ENCODE assay signal across 6 cellular contexts in the genomic region with DNA sequence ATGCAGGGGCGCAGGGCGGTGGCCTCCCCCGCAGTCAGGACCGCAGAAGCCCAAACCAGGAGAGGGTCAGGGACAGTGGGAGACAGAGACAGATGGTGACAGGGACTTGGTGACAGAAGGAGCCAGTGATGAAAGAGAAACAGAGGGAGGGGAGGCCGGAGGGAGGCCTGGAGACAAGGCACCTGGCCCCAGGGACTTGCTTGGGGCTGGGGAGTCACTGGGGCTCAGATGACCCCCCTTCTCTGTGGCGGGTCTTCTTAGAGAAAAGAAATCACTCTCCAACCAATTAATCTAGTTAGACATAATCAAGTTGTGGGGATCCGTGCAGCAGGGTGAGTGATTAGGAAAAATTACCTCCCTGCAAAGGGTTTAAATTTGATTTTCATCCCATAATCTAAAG.
DNase-seq lines count a peak whose midpoint lies in the region; ATAC-seq and TF ChIP-seq lines count a peak whose summit lies in the region.
"Not testable (repeated sequence)": the region's sequence is repeated elsewhere in the genome, so short reads cannot be mapped to it uniquely, and the experiment has no call there.

No MANE protein-coding gene starts in this region.

- not testable (repeated sequence) for ATAC-seq in lung (ENCODE audit: insufficient read depth, low FRiP score)

- peak overlapping the region; percentile 34 for H3K4me3 Mint-ChIP-seq in glutamatergic neuron (ENCODE audit: unreplicated experiment)

- H3K27ac ChIP-seq in coronary artery; lung (ENCODE audit: low read depth in 1 of 2, low read length in 1 of 2): not testable (repeated sequence)

- not testable (repeated sequence) for H3K36me3 ChIP-seq in lung (ENCODE audit: control insufficient read depth in 2 of 2, insufficient read depth in 2 of 2, low read length in 2 of 2)

- peaks cover 11% of the 10 kb centered on the region for H3K9me3 Mint-ChIP-seq in glutamatergic neuron (ENCODE audit: unreplicated experiment)

- peak overlapping the region; percentile 88 for H3K27ac Mint-ChIP-seq in glutamatergic neuron (ENCODE audit: unreplicated experiment)

- not testable (repeated sequence) for H3K36me3 Mint-ChIP-seq in glutamatergic neuron (ENCODE audit: unreplicated experiment)

- not testable (repeated sequence) for TF ChIP-seq CTCF in coronary artery (IDR thresholded peaks at IDR 0.05); glutamatergic neuron (IDR thresholded peaks at IDR 0.05; ENCODE audit: partially characterized antibody, unreplicated experiment); lung (IDR thresholded peaks at IDR 0.05; ENCODE audit: control extremely low read depth, extremely low read depth)

- H3K27me3 Mint-ChIP-seq in glutamatergic neuron (ENCODE audit: unreplicated experiment), result peaks cover 14% of the 10 kb centered on the region

- peaks cover 43% of the 10 kb centered on the region for H3K4me1 Mint-ChIP-seq in glutamatergic neuron (ENCODE audit: low read depth, unreplicated experiment)

- not testable (repeated sequence) for H3K4me3 ChIP-seq in coronary artery, lung

- DNase-seq in NCI-H2171 treated with DMSO at 0.1 percent for 48 hours (lab: John Stamatoyannopoulos, UW) (peak; percentile 12), NCI-H82 treated with DMSO at 0.1 percent for 48 hours (lab: John Stamatoyannopoulos, UW; ENCODE audit: unreplicated experiment) (peak; percentile 82), coronary artery (ENCODE audit: low spot score) (peak; percentile 68), glutamatergic neuron (peak; percentile 40), lung (ENCODE audit: low spot score) (peak; percentile 22)
- peak; percentile 2 for DNase-seq in stimulated activated CD8-positive, alpha-beta memory T cell treated with anti-CD3 and anti-CD28 coated beads, Interleukin-4, amount 100 ng/mL, for 48 hours

- not testable (repeated sequence) for H3K4me1 ChIP-seq in lung (ENCODE audit: control insufficient read depth in 2 of 2, insufficient read depth in 2 of 2, low read length in 2 of 2)

- 64 to 80% methylated on average over 7 of the region's 7 CpGs for WGBS in lung, 2 donors

- H3K27me3 ChIP-seq in lung (ENCODE audit: control insufficient read depth, insufficient read depth), result not testable (repeated sequence)

- H3K9me3 ChIP-seq in lung (ENCODE audit: control insufficient read depth in 2 of 2, insufficient read depth in 1 of 2, low read length in 1 of 2), result not testable (repeated sequence)

Comparison
In these comparisons a context has a peak if more than half of its experiments do, and no peak if none do; other contexts are left out.
1. DNase-seq: peak in every context shown above with its lines; median percentile 82 in NCI-H82 treated with DMSO at 0.1 percent for 48 hours; 68 in coronary artery; 40 in glutamatergic neuron; 22 in lung; 12 in NCI-H2171 treated with DMSO at 0.1 percent for 48 hours; 2 in stimulated activated CD8-positive, alpha-beta memory T cell treated with anti-CD3 and anti-CD28 coated beads, Interleukin-4, amount 100 ng/mL, for 48 hours.